Comparison of ENCODE assay signal across 20 cellular contexts in the genomic region with DNA sequence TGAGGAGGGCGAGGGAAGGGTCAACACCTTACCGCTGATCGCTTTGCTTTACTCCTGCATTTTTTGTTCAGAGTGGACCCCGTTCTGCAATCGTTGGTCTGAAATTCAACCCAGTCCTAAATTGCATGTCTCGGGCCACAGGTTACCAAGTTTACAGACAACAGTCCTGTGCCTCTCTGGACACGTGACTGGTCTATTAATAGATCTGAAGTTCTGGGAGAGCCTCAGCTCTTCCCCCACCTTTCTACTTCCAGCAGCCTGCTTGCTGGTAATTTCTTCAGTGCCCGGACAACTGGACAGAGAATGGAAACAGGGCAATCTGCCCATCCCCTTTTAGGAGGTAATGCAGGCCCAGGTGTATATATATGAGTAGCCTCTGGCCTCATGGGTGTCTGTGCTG.
DNase-seq lines count a peak whose midpoint lies in the region; ATAC-seq, FAIRE-seq and TF ChIP-seq lines count a peak whose summit lies in the region.
"Had no signal": no experiment of that assay in that cellular context is flagged by ENCODE, and none has a peak within 500 bp of the region (broad histone marks: within the 10 kb centered on the region; RNA-seq: fewer than 3 reads in every experiment).

No MANE protein-coding gene starts in this region.

- no peak overlapping the region for H3K4me3 ChIP-seq in Karpas-422 (ENCODE audit: low read length)
- H3K4me3 ChIP-seq in muscle layer of colon (ENCODE audit: low read depth in 1 of 2, low read length in 2 of 2): no peak overlapping the region
- H3K4me3 ChIP-seq in gastrocnemius medialis: no peak overlapping the region
- H3K4me3 ChIP-seq in tibial artery: no peak overlapping the region
- H3K4me3 ChIP-seq in esophagus squamous epithelium: no peak overlapping the region
- H3K4me3 ChIP-seq: dorsolateral prefrontal cortex, SJSA1, suprapubic skin had no signal

- H3K4me1 ChIP-seq in Karpas-422 (ENCODE audit: low read length) (no peaks in the 10 kb centered on the region), muscle layer of colon (ENCODE audit: insufficient read depth, low read length) (peaks cover 38% of the 10 kb centered on the region), gastrocnemius medialis (peaks cover 75 to 80% of the 10 kb centered on the region in 2 donors), tibial artery (peaks cover 0 to 43% (median 13%) of the 10 kb centered on the region in 4 donors), esophagus squamous epithelium (peaks cover 15 to 66% (median 34%) of the 10 kb centered on the region in 3 donors)
- H3K4me1 ChIP-seq: SJSA1 had no signal

- no peaks in the 10 kb centered on the region for H3K79me2 ChIP-seq in Karpas-422 (ENCODE audit: low read length)

- WGBS in esophagus squamous epithelium, 2 donors: 79 to 80% methylated on average over 8 of the region's 8 CpGs

- TF ChIP-seq CTCF in gastrocnemius medialis (IDR thresholded peaks at IDR 0.05 in 4 of 5, conservative IDR thresholded peaks at IDR 0.05 in 1 of 5) (no peak), tibial artery (IDR thresholded peaks at IDR 0.05) (no peak), esophagus squamous epithelium (IDR thresholded peaks at IDR 0.05) (no peak)

- H3K4me2 ChIP-seq in Karpas-422 (ENCODE audit: low read depth, low read length, poor library complexity, severe bottlenecking): no peak overlapping the region

- FAIRE-seq in H54 (lab: Jason Lieb, UNC): no peak
- FAIRE-seq: keratinocyte had no signal

- no peaks in the 10 kb centered on the region for H3K36me3 ChIP-seq in Karpas-422 (ENCODE audit: insufficient read depth, low read length)
- H3K36me3 ChIP-seq in muscle layer of colon (ENCODE audit: insufficient read depth, low read length): no peaks in the 10 kb centered on the region
- no peaks in the 10 kb centered on the region for H3K36me3 ChIP-seq in gastrocnemius medialis
- no peaks in the 10 kb centered on the region for H3K36me3 ChIP-seq in tibial artery
- H3K36me3 ChIP-seq in esophagus squamous epithelium: peaks cover 0 to 37% (median 0%) of the 10 kb centered on the region in 3 donors
- H3K36me3 ChIP-seq: SJSA1, suprapubic skin had no signal

- peak; percentile 96 for ATAC-seq in gastrocnemius medialis
- ATAC-seq: activated CD8-positive, alpha-beta memory T cell treated with anti-CD3 and anti-CD28 coated beads, Interleukin-2, amount 10 ng/mL, durations not matched to agents 7 days and 5 days had no signal

- H3K9me3 ChIP-seq in Karpas-422 (ENCODE audit: low read length) (no peaks in the 10 kb centered on the region), muscle layer of colon (ENCODE audit: low read length) (no peaks in the 10 kb centered on the region), gastrocnemius medialis (no peaks in the 10 kb centered on the region), tibial artery (no peaks in the 10 kb centered on the region), esophagus squamous epithelium (no peaks in the 10 kb centered on the region)
- H3K9me3 ChIP-seq: SJSA1, suprapubic skin had no signal

- H3K9me2 ChIP-seq in Karpas-422 (replicated peaks; ENCODE audit: insufficient read depth, low read length): no peaks in the 10 kb centered on the region

- peaks cover 3% of the 10 kb centered on the region for H4K20me1 ChIP-seq in Karpas-422 (ENCODE audit: insufficient read depth, low read depth, low read length)

- H2AFZ ChIP-seq in Karpas-422 (ENCODE audit: low read length): no peak overlapping the region

- H3K27me3 ChIP-seq in Karpas-422 (ENCODE audit: low read length) (no peaks in the 10 kb centered on the region), muscle layer of colon (ENCODE audit: control insufficient read depth in 1 of 2, insufficient read depth in 2 of 2, low read length in 2 of 2) (no peaks in the 10 kb centered on the region), gastrocnemius medialis (no peaks in the 10 kb centered on the region), tibial artery (no peaks in the 10 kb centered on the region), esophagus squamous epithelium (no peaks in the 10 kb centered on the region)
- H3K27me3 ChIP-seq: SJSA1, suprapubic skin had no signal

- H3K9ac ChIP-seq in Karpas-422 (ENCODE audit: low read length): no peak overlapping the region
- no peak overlapping the region for H3K9ac ChIP-seq in muscle layer of colon (ENCODE audit: low read length)

- TF ChIP-seq POLR2A in gastrocnemius medialis (IDR thresholded peaks at IDR 0.05): peak; percentile 20 to 31
- no peak for TF ChIP-seq POLR2A in H54 (IDR thresholded peaks at IDR 0.05; ENCODE audit: low read depth, low read length)
- no peak for TF ChIP-seq POLR2A in esophagus squamous epithelium (IDR thresholded peaks at IDR 0.05)

- intact Hi-C loops in gastrocnemius medialis (cut with DNase I; ENCODE audit: low total_unique reads): loop anchor here (2.0 to 5.0 kb wide), 2 partner anchors 72 to 143 kb away; partner anchors contain the start of gene STIM1
- intact Hi-C loops in tibial artery (cut with DNase I; ENCODE audit: low total_unique reads): no loop called here
- intact Hi-C loops in esophagus squamous epithelium (cut with DNase I): no loop called here

- peak; percentile 24 for DNase-seq in Karpas-422
- peak; percentile 6 for DNase-seq in glomerular visceral epithelial cell (ENCODE audit: extremely low spot score)
- peak; percentile 70 to 81 for DNase-seq in gastrocnemius medialis
- no peak for DNase-seq in tibial artery
- no peak for DNase-seq in H54 (ENCODE audit: insufficient read length, low spot score)
- DNase-seq in esophagus squamous epithelium (lab: John Stamatoyannopoulos, UW): no peak
- DNase-seq: activated CD4-positive, CD25-positive, alpha-beta regulatory T cell treated with anti-CD3 and anti-CD28 coated beads, Interleukin-2, amount 50 U/mL, for 72 hours; activated CD8-positive, alpha-beta memory T cell treated with anti-CD3 and anti-CD28 coated beads, Interleukin-2, amount 10 ng/mL, durations not matched to agents 7 days and 5 days; activated gamma-delta T cell treated with Interleukin-2 at 50 U/mL for 16 hours; DMS153; dorsolateral prefrontal cortex; H9; head of caudate nucleus; NCI-H146; NCI-H510A; stimulated activated CD4-positive, alpha-beta T cell treated with anti-CD3 and anti-CD28 coated beads, Interleukin-2, amount 100 ng/mL, for 24 hours had no signal

- in situ Hi-C loops in gastrocnemius medialis (cut with MboI; ENCODE audit: low sequenced_read_pairs in 4 of 4): loop anchor here in 1 of 4 donors (10.0 kb wide), 2 partner anchors 65 kb away; no protein-coding TSS in a partner anchor

- no peak overlapping the region for H3K27ac ChIP-seq in Karpas-422 (ENCODE audit: low read length)
- H3K27ac ChIP-seq in muscle layer of colon (ENCODE audit: low read depth, low read length): peak overlapping the region; percentile 29
- peak overlapping the region; percentile 81 to 92 (median 87) for H3K27ac ChIP-seq in gastrocnemius medialis
- no peak overlapping the region for H3K27ac ChIP-seq in tibial artery
- H3K27ac ChIP-seq in esophagus squamous epithelium: no peak overlapping the region
- H3K27ac ChIP-seq: dorsolateral prefrontal cortex, SJSA1, suprapubic skin had no signal

Comparison
In these comparisons a context has a peak if more than half of its experiments do, and no peak if none do; other contexts are left out.
1. DNase-seq: peak in Karpas-422 (single experiment), glomerular visceral epithelial cell (single experiment) and gastrocnemius medialis (2 of 2); none in tibial artery (0 of 2), H54 (single experiment) and esophagus squamous epithelium (single experiment).
2. H3K27ac ChIP-seq: peak in muscle layer of colon (single experiment) and gastrocnemius medialis (4 of 4); none in Karpas-422 (single experiment), tibial artery (0 of 2) and esophagus squamous epithelium (0 of 4).
3. POLR2A ChIP-seq: peak in gastrocnemius medialis (2 of 2); none in H54 (single experiment) and esophagus squamous epithelium (0 of 4).